10 cellular contexts compared by ENCODE assay signal in genomic region chr1:109307363-109308021, GRCh38. TPM values are rescaled to one million over a fixed set of nuclear protein-coding genes. Genes with fewer than 3 reads are reported as not detected.
DNase-seq lines count a peak whose midpoint lies in the region; ATAC-seq and TF ChIP-seq lines count a peak whose summit lies in the region.
"Had no signal": no experiment of that assay in that cellular context is flagged by ENCODE, and none has a peak within 500 bp of the region (broad histone marks: within the 10 kb centered on the region; RNA-seq: fewer than 3 reads in every experiment).

No MANE protein-coding gene starts in this region.

- TF ChIP-seq EP300 in gastroesophageal sphincter (IDR thresholded peaks at IDR 0.05) (no peak), SK-N-SH (IDR thresholded peaks at IDR 0.05; ENCODE audit: borderline replicate concordance in 1 of 2, low read depth in 1 of 2, low read length in 1 of 2) (no peak)

- in situ Hi-C loops in IMR-90 (cut with MboI; ENCODE audit: low sequenced_read_pairs) = no loop called here

- H3K56ac ChIP-seq in IMR-90 (ENCODE audit: extremely low read depth, insufficient read depth, low read length) = no peak overlapping the region

- peak overlapping the region; percentile 46; the same call in 1 of the 2 replicates for H3K4ac ChIP-seq in IMR-90 (ENCODE audit: low read depth, low read length)

- TF ChIP-seq CTCF in IMR-90 (conservative IDR thresholded peaks at IDR 0.05; ENCODE audit: low read depth, low read length) (no peak), gastroesophageal sphincter (IDR thresholded peaks at IDR 0.05) (no peak), psoas muscle (IDR thresholded peaks at IDR 0.05) (no peak), SK-N-SH (IDR thresholded peaks at IDR 0.05) (no peak), GM10248 (IDR thresholded peaks at IDR 0.05; ENCODE audit: control extremely low read depth, extremely low read depth, low read depth, missing control alignments) (no peak)

- H3K4me3 ChIP-seq in IMR-90 (ENCODE audit: insufficient read depth, low read depth, low read length) (no peak overlapping the region), gastroesophageal sphincter (no peak overlapping the region), psoas muscle (no peak overlapping the region), SK-N-SH (ENCODE audit: low read depth in 2 of 2, low read length in 1 of 2) (no peak overlapping the region)

- H3K79me1 ChIP-seq in IMR-90 (ENCODE audit: low read depth in 1 of 2, low read length in 2 of 2) = no peaks in the 10 kb centered on the region

- no peak overlapping the region for H2BK5ac ChIP-seq in IMR-90 (ENCODE audit: low read depth, low read length, poor library complexity, severe bottlenecking)

- no peaks in the 10 kb centered on the region for H3K36me3 ChIP-seq in IMR-90 (ENCODE audit: control insufficient read depth, insufficient read depth, low read length)
- H3K36me3 ChIP-seq in gastroesophageal sphincter = peaks cover 0 to 26% of the 10 kb centered on the region in 2 donors
- peaks cover 0 to 39% of the 10 kb centered on the region in 2 donors for H3K36me3 ChIP-seq in psoas muscle (ENCODE audit: insufficient read depth in 1 of 2, low read depth in 1 of 2)
- peaks cover 0 to 10% of the 10 kb centered on the region in 2 experiments for H3K36me3 ChIP-seq in SK-N-SH (replicated peaks in 1 of 2; ENCODE audit: control insufficient read depth in 1 of 2, insufficient read depth in 2 of 2, low read length in 1 of 2)

- peaks cover 3% of the 10 kb centered on the region; the same call in 1 of the 2 replicates for H4K20me1 ChIP-seq in IMR-90 (ENCODE audit: insufficient read depth, low read length)
- H4K20me1 ChIP-seq in SK-N-SH (ENCODE audit: insufficient read depth) = no peaks in the 10 kb centered on the region

- H2AK5ac ChIP-seq in IMR-90 (ENCODE audit: low read depth, low read length) = peak overlapping the region; percentile 48; the same call in 1 of the 2 replicates

- H3K9me2 ChIP-seq in SK-N-SH = no peaks in the 10 kb centered on the region

- peak overlapping the region; percentile 19; the same call in 1 of the 2 replicates for H4K91ac ChIP-seq in IMR-90 (ENCODE audit: insufficient read depth, low read depth, low read length)

- dilution Hi-C loops in IMR-90 (cut with HindIII; ENCODE audit: low sequenced_read_pairs, unreplicated experiment) = no loop called here

- H3K9me3 ChIP-seq in IMR-90 (ENCODE audit: control insufficient read depth, insufficient read depth, low read length) (no peaks in the 10 kb centered on the region), gastroesophageal sphincter (no peaks in the 10 kb centered on the region), psoas muscle (no peaks in the 10 kb centered on the region), SK-N-SH (no peaks in the 10 kb centered on the region)

- DNase-seq in IMR-90 = no peak
- peak; percentile 95 for DNase-seq in NCI-H524 treated with DMSO at 0.1 percent for 48 hours (lab: John Stamatoyannopoulos, UW)
- peak in 1 of 2 donors; percentile 76 for DNase-seq in psoas muscle
- DNase-seq in SK-N-SH = no peak
- no peak for DNase-seq in epidermal melanocyte (ENCODE audit: insufficient read length, low spot score)
- DNase-seq in GM10248 (ENCODE audit: extremely low spot score) = no peak

- 75% methylated on average over 5 of the region's 13 CpGs; no CpG with 5 or more reads in 1 of the 2 experiments for WGBS in IMR-90 (ENCODE audit: extremely low coverage in 2 of 2, insufficient read length in 1 of 2), 2 experiments
- WGBS in gastroesophageal sphincter (ENCODE audit: low coverage in 1 of 2), 2 donors = 8 to 38% methylated on average over 2 to 12 of the region's 13 CpGs
- WGBS in psoas muscle, 3 donors = 39 to 50% (median 43%) methylated on average over 13 of the region's 13 CpGs
- 80% methylated on average over 13 of the region's 13 CpGs for WGBS in SK-N-SH (ENCODE audit: low lambda C conversion rate)

- H4K8ac ChIP-seq in IMR-90 (ENCODE audit: low read depth in 2 of 2, low read length in 2 of 2) = no peak overlapping the region; a peak in 1 of 4 replicates

- H3K27me3 ChIP-seq in IMR-90 (ENCODE audit: control insufficient read depth, insufficient read depth, low read length) = no peaks in the 10 kb centered on the region
- no peaks in the 10 kb centered on the region for H3K27me3 ChIP-seq in gastroesophageal sphincter
- no peaks in the 10 kb centered on the region for H3K27me3 ChIP-seq in psoas muscle (ENCODE audit: insufficient read depth in 3 of 3, low read length in 2 of 3)
- no peaks in the 10 kb centered on the region for H3K27me3 ChIP-seq in SK-N-SH (ENCODE audit: insufficient read depth)

- H3K9ac ChIP-seq in IMR-90 (ENCODE audit: low read depth, low read length) (no peak overlapping the region), SK-N-SH (no peak overlapping the region)

- H2BK15ac ChIP-seq in IMR-90 (ENCODE audit: low read depth, low read length) = peak overlapping the region; percentile 20; the same call in 1 of the 3 replicates

- no peak for ATAC-seq in IMR-90 (ENCODE audit: low read depth)
- no peak for ATAC-seq in gastroesophageal sphincter
- ATAC-seq in psoas muscle = peak; percentile 46 to 71 (median 64)
- no peak for ATAC-seq in HG03432 (IDR thresholded peaks at IDR 0.05; ENCODE audit: unreplicated experiment)

- TF ChIP-seq POLR2A in IMR-90 (IDR thresholded peaks at IDR 0.05; ENCODE audit: low read depth, low read length) = no peak
- no peak for TF ChIP-seq POLR2A in gastroesophageal sphincter (IDR thresholded peaks at IDR 0.05)

- BruUV-seq in IMR-90 (replicated peaks; lab: Mats Ljungman, UMichigan) = no TSS peak

- intact Hi-C loops in IMR-90 (cut with micrococcal nuclease) (no loop called here), psoas muscle (cut with DNase I) (no loop called here)

- no peak overlapping the region for H4K5ac ChIP-seq in IMR-90 (ENCODE audit: low read depth, low read length)

- TF ChIP-seq RAD21 in IMR-90 (IDR thresholded peaks at IDR 0.05; ENCODE audit: low read length) = no peak
- TF ChIP-seq RAD21 in SK-N-SH (IDR thresholded peaks at IDR 0.05; ENCODE audit: low read length) = no peak

- peak overlapping the region; percentile 30; the same call in 1 of the 2 replicates for H3K14ac ChIP-seq in IMR-90 (replicated peaks; ENCODE audit: low read depth, low read length)

- peaks cover 17% of the 10 kb centered on the region for H3K9me1 ChIP-seq in IMR-90 (ENCODE audit: insufficient read depth, low read length)

- H3K4me2 ChIP-seq in IMR-90 (ENCODE audit: low read depth, low read length) = no peak overlapping the region
- no peak overlapping the region for H3K4me2 ChIP-seq in SK-N-SH

- H3K79me2 ChIP-seq in SK-N-SH (ENCODE audit: insufficient read depth) = no peaks in the 10 kb centered on the region

- H3K23ac ChIP-seq in IMR-90 (ENCODE audit: low read depth, low read length) = no peak overlapping the region

- no peak overlapping the region for H2BK20ac ChIP-seq in IMR-90 (ENCODE audit: low read depth, low read length)

- CTCF ChIA-PET in IMR-90 (lab: Yijun Ruan, JAX) = interaction anchor here (1.0 to 1.1 kb wide), 2 partner anchors 25 to 31 kb away, joined by 3 to 4 read pairs; partner anchors contain the start of gene PSRC1
- CTCF ChIA-PET in SK-N-SH (lab: Yijun Ruan, JAX) = interaction anchor here (0.6 to 2.7 kb wide), 6 partner anchors 10 to 328 kb away, joined by 3 to 13 read pairs (median 3); partner anchors contain the start of gene SORT1
- CTCF ChIA-PET in GM10248 (lab: Yijun Ruan, JAX) = interaction anchor here (1.0 to 4.7 kb wide), 4 partner anchors 9 to 225 kb away, joined by 3 to 24 read pairs (median 4); no protein-coding TSS in a partner anchor

- no peak overlapping the region for H3K27ac ChIP-seq in IMR-90 (ENCODE audit: insufficient read depth, low read length)
- peak overlapping the region; percentile 12 to 78 (median 74) for H3K27ac ChIP-seq in gastroesophageal sphincter
- peak overlapping the region; percentile 36 for H3K27ac ChIP-seq in psoas muscle
- H3K27ac ChIP-seq in SK-N-SH (ENCODE audit: low read depth in 2 of 2, low read length in 1 of 2) = no peak overlapping the region

- H3K4me1 ChIP-seq in IMR-90 (ENCODE audit: control insufficient read depth, insufficient read depth, low read length) (peaks cover 17% of the 10 kb centered on the region), gastroesophageal sphincter (peaks cover 9 to 89% (median 10%) of the 10 kb centered on the region in 3 donors), psoas muscle (peaks cover 11% of the 10 kb centered on the region), SK-N-SH (ENCODE audit: control insufficient read depth in 1 of 2, insufficient read depth in 2 of 2, low read depth in 1 of 2, low read length in 1 of 2) (peaks cover 0 to 3% of the 10 kb centered on the region in 2 experiments; a peak in 1 of 4 replicates)

- POLR2A ChIA-PET in IMR-90 (lab: Charles Lee; ENCODE audit: unreplicated experiment) = no interaction called here
- POLR2A ChIA-PET in SK-N-SH (lab: Yijun Ruan, JAX) = no interaction called here
- POLR2A ChIA-PET in GM10248 (lab: Yijun Ruan, JAX) = no interaction called here

- no peak overlapping the region for H3K18ac ChIP-seq in IMR-90 (ENCODE audit: low read depth, low read length)

- 0 out of 2 replicates have a peak overlapping the region, but pooled peaks have one; percentile 1 for H2BK120ac ChIP-seq in IMR-90 (ENCODE audit: low read depth, low read length)

- H2AFZ ChIP-seq in IMR-90 (replicated peaks; ENCODE audit: low read length, poor library complexity) (no peak overlapping the region), SK-N-SH (ENCODE audit: low read depth) (no peak overlapping the region)

- peak overlapping the region; percentile 7 for H2AK9ac ChIP-seq in IMR-90 (replicated peaks; ENCODE audit: low read depth, low read length, poor library complexity)

- no peaks in the 10 kb centered on the region for H3F3A ChIP-seq in SK-N-SH (replicated peaks; ENCODE audit: insufficient read depth)

RNA-seq across cellular contexts. Expression of gene MYBPHL, which starts 0.7 kb away (rescaled TPM):
- total RNA-seq in IMR-90 (2012; rRNA removed) (not detected in 2 replicates), gastroesophageal sphincter (under 1 TPM in 1 of 4 donors, not detected in 3; 0.46 TPM), psoas muscle (1 to 10 TPM in 2 of 4 donors, under 1 TPM in 2; 0.57 to 2.2 (median 1.3) TPM)
- polyA plus RNA-seq in IMR-90 (2012; rRNA removed) (0.07 TPM in 1 of 2 replicates, not detected in the other), psoas muscle (under 1 TPM in 2 of 3 donors, not detected in 1; 0.17 to 0.55 TPM), SK-N-SH (2012; rRNA removed) (0.07 TPM in 1 of 2 replicates, not detected in the other)
- 0.02 TPM in 1 of 2 replicates, not detected in the other for polyA plus RNA-seq in IMR-90 (2012; cell fraction: cytosol; rRNA removed)
- polyA plus RNA-seq in IMR-90 (2012; cell fraction: nucleus; rRNA removed; ENCODE audit: low replicate concordance) = 0.16 and 0.31 TPM in 2 replicates
- 0.03 and 0.04 TPM in 2 replicates for polyA plus RNA-seq in SK-N-SH (2012; cell fraction: cytosol; rRNA removed)
- polyA plus RNA-seq in SK-N-SH (2012; cell fraction: nucleus; rRNA removed) = 0.06 and 0.63 TPM in 2 replicates
- total RNA-seq: dermis microvascular lymphatic vessel endothelial cell; naive thymus-derived CD8-positive, alpha-beta T cell had no signal
- polyA plus RNA-seq: naive thymus-derived CD8-positive, alpha-beta T cell had no signal

RNA-seq across cellular contexts. Expression of gene PSRC1, which starts 24.5 kb away (rescaled TPM):
- total RNA-seq in IMR-90 (2012; rRNA removed) (34.6 and 36.4 TPM in 2 replicates), gastroesophageal sphincter (10 to 100 TPM in 2 of 4 donors, 1 to 10 TPM in 2; 6.9 to 26.9 (median 10.3) TPM), psoas muscle (1 to 10 TPM in 1 of 4 donors, under 1 TPM in 3; 0.54 to 1.7 (median 0.57) TPM)
- polyA plus RNA-seq in IMR-90 (2012; rRNA removed) (40.3 and 42.1 TPM in 2 replicates), psoas muscle (1 to 10 TPM in 2 of 3 donors, under 1 TPM in 1; 0.14 to 2.0 (median 1.3) TPM), SK-N-SH (2012; rRNA removed) (19.4 and 20.3 TPM in 2 replicates)
- 20.2 and 35.7 TPM in 2 replicates for polyA plus RNA-seq in IMR-90 (2012; cell fraction: cytosol; rRNA removed)
- 123 and 134 TPM in 2 replicates for polyA plus RNA-seq in IMR-90 (2012; cell fraction: nucleus; rRNA removed; ENCODE audit: low replicate concordance)
- 8.7 and 10.6 TPM in 2 replicates for polyA plus RNA-seq in SK-N-SH (2012; cell fraction: cytosol; rRNA removed)
- polyA plus RNA-seq in SK-N-SH (2012; cell fraction: nucleus; rRNA removed) = 69.0 and 95.3 TPM in 2 replicates

RNA-seq across cellular contexts. Expression of gene CELSR2, which starts 58.2 kb away (rescaled TPM):
- 1.1 and 1.3 TPM in 2 replicates for total RNA-seq in IMR-90 (2012; rRNA removed)
- 5.0 and 5.3 TPM in 2 replicates for polyA plus RNA-seq in IMR-90 (2012; rRNA removed)
- 2.5 and 5.4 TPM in 2 replicates for polyA plus RNA-seq in IMR-90 (2012; cell fraction: cytosol; rRNA removed)
- polyA plus RNA-seq in IMR-90 (2012; cell fraction: nucleus; rRNA removed; ENCODE audit: low replicate concordance) = 10.8 and 19.0 TPM in 2 replicates
- total RNA-seq in gastroesophageal sphincter = 10 to 100 TPM in 2 of 4 donors, 1 to 10 TPM in 2; 5.7 to 18.6 (median 9.1) TPM
- 10 to 100 TPM in 2 of 4 donors, 1 to 10 TPM in 2; 5.7 to 12.5 (median 10.6) TPM for total RNA-seq in psoas muscle
- polyA plus RNA-seq in psoas muscle = 1 to 10 TPM in 2 of 3 donors, under 1 TPM in 1; 0.69 to 6.9 (median 3.7) TPM
- polyA plus RNA-seq in SK-N-SH (2012; rRNA removed) = 1.7 and 3.5 TPM in 2 replicates
- 2.0 and 3.3 TPM in 2 replicates for polyA plus RNA-seq in SK-N-SH (2012; cell fraction: cytosol; rRNA removed)
- polyA plus RNA-seq in SK-N-SH (2012; cell fraction: nucleus; rRNA removed) = 9.3 and 12.7 TPM in 2 replicates

Comparison
In these comparisons a context has a peak if more than half of its experiments do, and no peak if none do; other contexts are left out.
1. ATAC-seq: peak in psoas muscle (4 of 4); none in IMR-90 (single experiment), gastroesophageal sphincter (single experiment) and HG03432 (single experiment).
2. H3K27ac ChIP-seq: peak in gastroesophageal sphincter (4 of 4) and psoas muscle (single experiment); none in IMR-90 (single experiment) and SK-N-SH (0 of 2).